ENCODE assay signal across 9 cellular contexts in the genomic region with DNA sequence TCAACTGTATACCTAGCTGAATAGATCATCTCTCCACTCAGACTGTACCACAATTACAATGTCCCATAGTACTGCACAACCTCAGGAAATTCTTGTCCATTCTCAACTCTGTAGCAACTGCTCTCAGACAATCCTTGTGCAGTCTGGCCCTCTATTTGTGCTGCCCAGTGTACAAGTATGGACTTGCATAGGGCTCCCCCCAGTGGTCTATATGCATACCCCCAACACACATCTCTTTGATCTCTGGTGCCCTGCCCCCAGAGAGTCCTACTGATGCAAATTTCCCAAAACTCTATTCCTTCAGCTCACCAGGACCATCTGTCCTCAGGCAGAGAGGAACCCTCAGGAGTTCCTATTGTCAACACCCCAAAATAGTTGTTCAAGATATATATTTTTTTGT.
DNase-seq lines count a peak whose midpoint lies in the region; ATAC-seq, FAIRE-seq and TF ChIP-seq lines count a peak whose summit lies in the region.
"Had no signal": no experiment of that assay in that cellular context is flagged by ENCODE, and none has a peak within 500 bp of the region (broad histone marks: within the 10 kb centered on the region; RNA-seq: fewer than 3 reads in every experiment).

No MANE protein-coding gene starts in this region.

- H3K36me3 Mint-ChIP-seq in naive thymus-derived CD4-positive, alpha-beta T cell: no peaks in the 10 kb centered on the region

- in situ Hi-C loops in astrocyte of the cerebellum (cut with HindIII; ENCODE audit: low sequenced_read_pairs): no loop called here

- H3K4me3 ChIP-seq in astrocyte of the cerebellum (ENCODE audit: low read depth, low read length): no peak overlapping the region
- H3K4me3 ChIP-seq in small intestine (ENCODE audit: low read depth in 1 of 2, low read length in 2 of 2): no peak overlapping the region
- H3K4me3 ChIP-seq in naive thymus-derived CD4-positive, alpha-beta T cell (ENCODE audit: low read length): no peak overlapping the region

- no peaks in the 10 kb centered on the region for H3K36me3 ChIP-seq in small intestine (ENCODE audit: control insufficient read depth in 2 of 2, insufficient read depth in 2 of 2, low read length in 2 of 2)
- no peaks in the 10 kb centered on the region for H3K36me3 ChIP-seq in naive thymus-derived CD4-positive, alpha-beta T cell (ENCODE audit: control insufficient read depth in 2 of 3, insufficient read depth in 3 of 3, low read length in 3 of 3)

- H3K27me3 Mint-ChIP-seq in naive thymus-derived CD4-positive, alpha-beta T cell: no peaks in the 10 kb centered on the region

- POLR2A ChIA-PET in naive thymus-derived CD4-positive, alpha-beta T cell (lab: Charles Lee): no interaction called here

- no peak overlapping the region for H3K4me3 Mint-ChIP-seq in naive thymus-derived CD4-positive, alpha-beta T cell
- H3K4me3 Mint-ChIP-seq: T-helper 1 cell treated with Interleukin-12 subunit alpha and Interleukin-12 subunit beta and Interleukin-4 antibody, amounts not matched to agents 30 μg/mL and 1 μg/mL, for 36 hours had no signal

- H3K4me1 ChIP-seq in small intestine (ENCODE audit: control insufficient read depth in 2 of 2, insufficient read depth in 1 of 2, low read depth in 1 of 2, low read length in 1 of 2): no peaks in the 10 kb centered on the region
- no peaks in the 10 kb centered on the region for H3K4me1 ChIP-seq in naive thymus-derived CD4-positive, alpha-beta T cell (ENCODE audit: control insufficient read depth in 2 of 2, insufficient read depth in 2 of 2, low read length in 2 of 2)

- intact Hi-C loops in naive thymus-derived CD4-positive, alpha-beta T cell (cut with micrococcal nuclease): no loop called here

- peak; percentile 43 for ATAC-seq in GM18508 (IDR thresholded peaks at IDR 0.05; ENCODE audit: insufficient read depth, unreplicated experiment)
- no peak for ATAC-seq in naive thymus-derived CD4-positive, alpha-beta T cell

- no peaks in the 10 kb centered on the region for H3K9me3 ChIP-seq in small intestine (ENCODE audit: control insufficient read depth, low read depth)
- H3K9me3 ChIP-seq in naive thymus-derived CD4-positive, alpha-beta T cell (ENCODE audit: control insufficient read depth in 2 of 3, low read length in 3 of 3): no peaks in the 10 kb centered on the region

- no peak overlapping the region for H3K27ac Mint-ChIP-seq in naive thymus-derived CD4-positive, alpha-beta T cell
- H3K27ac Mint-ChIP-seq: T-helper 1 cell treated with Interleukin-12 subunit alpha and Interleukin-12 subunit beta and Interleukin-4 antibody, amounts not matched to agents 30 μg/mL and 1 μg/mL, for 36 hours had no signal

- H3K4me1 Mint-ChIP-seq in naive thymus-derived CD4-positive, alpha-beta T cell: peaks cover 0 to 2% (median 0%) of the 10 kb centered on the region in 7 donors

- peaks cover 0 to 13% (median under 1%) of the 10 kb centered on the region in 11 donors for H3K9me3 Mint-ChIP-seq in naive thymus-derived CD4-positive, alpha-beta T cell
- H3K9me3 Mint-ChIP-seq: T-helper 1 cell treated with Interleukin-12 subunit alpha and Interleukin-12 subunit beta and Interleukin-4 antibody, amounts not matched to agents 30 μg/mL and 1 μg/mL, for 36 hours had no signal

- peak; percentile 21 for TF ChIP-seq CTCF in astrocyte of the cerebellum (IDR thresholded peaks at IDR 0.05; ENCODE audit: low read depth, low read length, missing control alignments)

- H3K27me3 ChIP-seq in small intestine (ENCODE audit: control insufficient read depth in 2 of 2, insufficient read depth in 2 of 2, low read length in 2 of 2): no peaks in the 10 kb centered on the region
- no peaks in the 10 kb centered on the region for H3K27me3 ChIP-seq in naive thymus-derived CD4-positive, alpha-beta T cell (ENCODE audit: control insufficient read depth in 2 of 2, insufficient read depth in 2 of 2, low read length in 2 of 2)

- CTCF ChIA-PET in naive thymus-derived CD4-positive, alpha-beta T cell (lab: Charles Lee): no interaction called here

- TF ChIP-seq POLR2A in H54 (IDR thresholded peaks at IDR 0.05; ENCODE audit: low read depth, low read length): no peak

- no peak for FAIRE-seq in H54 (lab: Jason Lieb, UNC)
- FAIRE-seq in small intestine (lab: Jason Lieb, UNC): no peak

- DNase-seq in H54 (ENCODE audit: insufficient read length, low spot score): peak; percentile 4
- DNase-seq in NAMALWA (ENCODE audit: low spot score): peak; percentile 68
- DNase-seq in astrocyte of the cerebellum (ENCODE audit: low read depth): no peak
- DNase-seq in small intestine: peak; percentile 6
- no peak for DNase-seq in activated CD4-positive, alpha-beta T cell treated with anti-CD3 and anti-CD28 coated beads for 4 hours
- DNase-seq in occipital lobe (lab: John Stamatoyannopoulos, UW): no peak
- DNase-seq in naive thymus-derived CD4-positive, alpha-beta T cell: no peak

- no peak overlapping the region for H3K27ac ChIP-seq in small intestine (ENCODE audit: low read depth in 1 of 2, low read length in 1 of 2)
- H3K27ac ChIP-seq in naive thymus-derived CD4-positive, alpha-beta T cell (ENCODE audit: low read depth, low read length): no peak overlapping the region

Comparison
In these comparisons a context has a peak if more than half of its experiments do, and no peak if none do; other contexts are left out.
1. DNase-seq: peak in H54 (single experiment), NAMALWA (single experiment) and small intestine (single experiment); none in astrocyte of the cerebellum (single experiment), activated CD4-positive, alpha-beta T cell treated with anti-CD3 and anti-CD28 coated beads for 4 hours (0 of 2), occipital lobe (single experiment) and naive thymus-derived CD4-positive, alpha-beta T cell (0 of 9).